In the genomic region with DNA sequence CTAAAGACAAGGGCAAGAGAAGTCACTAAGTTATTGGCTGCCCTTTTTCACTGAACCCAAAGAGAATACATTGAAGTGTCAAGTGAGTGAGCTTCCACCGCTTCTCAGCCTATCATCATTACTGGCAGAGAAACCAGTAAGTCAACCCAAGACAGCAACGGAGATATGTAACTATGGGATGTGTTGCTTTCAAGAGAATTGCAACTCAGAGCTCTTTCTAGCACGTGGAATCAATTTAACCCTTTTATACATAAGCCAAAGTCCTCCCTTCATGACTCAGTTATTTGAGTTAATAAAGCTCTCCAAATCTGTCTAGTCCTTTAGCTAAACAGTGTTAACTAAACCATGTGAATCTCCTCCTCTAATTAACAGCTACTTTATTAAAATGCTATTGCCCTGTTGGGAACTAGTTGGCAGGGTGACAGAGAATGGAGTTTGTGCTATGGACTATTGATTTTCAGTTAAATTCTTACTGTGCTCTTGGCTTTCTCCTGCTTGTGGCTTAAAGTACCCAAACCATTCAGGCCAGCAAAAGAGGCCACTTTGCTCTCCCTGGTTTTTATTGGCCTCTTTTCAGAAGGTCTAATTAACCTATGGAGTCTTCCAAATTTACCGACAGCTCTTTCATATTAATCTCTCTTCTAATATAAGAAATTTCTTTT, we compare ENCODE assay signal across 29 cellular contexts.
"Had no signal": no experiment of that assay in that cellular context is flagged by ENCODE, and none has a peak within 500 bp of the region (broad histone marks: within the 10 kb centered on the region; RNA-seq: fewer than 3 reads in every experiment).

No MANE protein-coding gene starts in this region.

- H3K4me3 ChIP-seq: adrenal gland, body of pancreas, breast epithelium, MG63, Peyer's patch, SJSA1 had no signal

- DNase-seq: activated CD4-positive, alpha-beta memory T cell treated with anti-CD3 and anti-CD28 coated beads for 36 hours; activated CD4-positive, alpha-beta T cell treated with anti-CD3 and anti-CD28 coated beads for 36 hours; activated CD4-positive, alpha-beta T cell treated with anti-CD3 and anti-CD28 coated beads, Interleukin-2, amount 10 ng/mL, durations not matched to agents 7 days and 5 days; activated CD8-positive, alpha-beta memory T cell treated with anti-CD3 and anti-CD28 coated beads, Interleukin-2, amount 50 U/mL, for 4 hours; activated gamma-delta T cell treated with Interleukin-2 at 50 U/mL for 16 hours; activated naive CD4-positive, alpha-beta T cell treated with anti-CD3 and anti-CD28 coated beads for 36 hours; activated T-cell treated with anti-CD3 and anti-CD28 coated beads for 4 hours; activated T-cell treated with anti-CD3 and anti-CD28 coated beads, Interleukin-2, amount 50 U/mL, for 4 hours; adrenal gland; body of pancreas; Karpas-422; KBM-7; MG63; NCI-H1048; NCI-H1417; NCI-H146; NCI-H187; NCI-H2029 treated with DMSO at 0.1 percent for 48 hours; NCI-H2107; NCI-H2171; NCI-H2227 treated with DMSO at 0.1 percent for 48 hours; NCI-H524 treated with DMSO at 0.1 percent for 48 hours; PC-3; Peyer's patch; RPMI8226; SHP77 treated with DMSO at 0.1 percent for 48 hours; SK-N-SH had no signal
